Comparison of ENCODE assay signal across 1 cellular context in genomic region chr22:38291201-38291777, GRCh38.
TF ChIP-seq lines count a peak whose summit lies in the region.

No MANE protein-coding gene starts in this region.

TF ChIP-seq in WTC11, 78 proteins besides CTCF, POLR2A, EP300 and RAD21 (continued from another document):
- TF ChIP-seq AFF4 (CRISPR knock-in tag; IDR thresholded peaks at IDR 0.05; ENCODE audit: borderline replicate concordance) (no peak), NR2C2 (CRISPR knock-in tag; IDR thresholded peaks at IDR 0.05) (no peak), TCF7 (CRISPR knock-in tag; IDR thresholded peaks at IDR 0.05; ENCODE audit: low read depth) (no peak), CREM (CRISPR knock-in tag; IDR thresholded peaks at IDR 0.05) (no peak), E2F4 (CRISPR knock-in tag; IDR thresholded peaks at IDR 0.05; ENCODE audit: borderline replicate concordance, low read depth) (no peak), NR1H2 (CRISPR knock-in tag; IDR thresholded peaks at IDR 0.05) (no peak), GTF2I (CRISPR knock-in tag; conservative IDR thresholded peaks at IDR 0.05) (no peak)
